1 cellular context compared by ENCODE assay signal in the genomic region with DNA sequence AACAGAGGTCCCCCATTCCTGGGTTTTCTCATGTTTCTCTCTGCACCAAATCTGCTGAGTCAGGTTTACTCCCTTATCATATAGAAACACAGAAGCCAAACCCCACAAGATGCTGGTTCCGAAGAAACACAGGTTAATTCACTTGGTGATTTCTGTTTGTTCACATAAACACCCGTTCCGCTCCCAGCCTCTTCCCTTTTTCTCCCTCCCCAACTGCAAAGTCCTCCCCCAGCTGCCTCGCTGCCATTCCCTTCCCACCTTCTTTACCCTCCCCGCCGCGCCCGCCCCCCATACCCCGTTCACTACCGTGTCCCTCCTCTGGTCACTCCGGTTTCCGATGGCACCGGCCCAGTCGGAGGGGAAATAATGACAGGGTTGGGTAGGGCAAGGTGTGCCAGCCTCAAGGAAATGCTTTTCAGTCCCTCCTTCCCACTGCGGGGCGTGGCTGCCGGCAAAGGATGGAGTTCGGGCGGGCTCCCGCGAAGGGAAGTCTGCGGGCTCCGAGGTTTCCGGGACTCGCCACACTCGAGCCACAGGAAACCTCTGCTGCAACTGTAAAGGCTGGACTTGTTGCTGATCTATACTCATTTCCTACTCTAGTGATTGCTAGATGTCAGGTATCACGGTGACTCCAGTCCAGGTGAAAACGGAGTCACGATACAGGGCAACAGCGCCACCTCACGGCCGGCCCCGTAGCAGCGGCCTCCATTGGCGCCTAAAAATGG.
TF ChIP-seq lines count a peak whose summit lies in the region.

A gene with protein sequence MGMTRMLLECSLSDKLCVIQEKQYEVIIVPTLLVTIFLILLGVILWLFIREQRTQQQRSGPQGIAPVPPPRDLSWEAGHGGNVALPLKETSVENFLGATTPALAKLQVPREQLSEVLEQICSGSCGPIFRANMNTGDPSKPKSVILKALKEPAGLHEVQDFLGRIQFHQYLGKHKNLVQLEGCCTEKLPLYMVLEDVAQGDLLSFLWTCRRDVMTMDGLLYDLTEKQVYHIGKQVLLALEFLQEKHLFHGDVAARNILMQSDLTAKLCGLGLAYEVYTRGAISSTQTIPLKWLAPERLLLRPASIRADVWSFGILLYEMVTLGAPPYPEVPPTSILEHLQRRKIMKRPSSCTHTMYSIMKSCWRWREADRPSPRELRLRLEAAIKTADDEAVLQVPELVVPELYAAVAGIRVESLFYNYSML (minus strand): TSS at position 393 of the 725 bp plus-strand sequence. CDS start 39,434 bp downstream, outside the sequence.

TF ChIP-seq in IMR-90, 13 proteins besides CTCF, POLR2A, EP300 and RAD21:
- TF ChIP-seq CEBPB (IDR thresholded peaks at IDR 0.05; ENCODE audit: low read depth, low read length) = no peak
- TF ChIP-seq, protein P1, sequence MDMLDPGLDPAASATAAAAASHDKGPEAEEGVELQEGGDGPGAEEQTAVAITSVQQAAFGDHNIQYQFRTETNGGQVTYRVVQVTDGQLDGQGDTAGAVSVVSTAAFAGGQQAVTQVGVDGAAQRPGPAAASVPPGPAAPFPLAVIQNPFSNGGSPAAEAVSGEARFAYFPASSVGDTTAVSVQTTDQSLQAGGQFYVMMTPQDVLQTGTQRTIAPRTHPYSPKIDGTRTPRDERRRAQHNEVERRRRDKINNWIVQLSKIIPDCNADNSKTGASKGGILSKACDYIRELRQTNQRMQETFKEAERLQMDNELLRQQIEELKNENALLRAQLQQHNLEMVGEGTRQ (IDR thresholded peaks at IDR 0.05; ENCODE audit: low read depth, low read length) = no peak
- peak; percentile 98 for TF ChIP-seq MAFK (IDR thresholded peaks at IDR 0.05; ENCODE audit: low read depth, low read length)
- TF ChIP-seq, protein P2, sequence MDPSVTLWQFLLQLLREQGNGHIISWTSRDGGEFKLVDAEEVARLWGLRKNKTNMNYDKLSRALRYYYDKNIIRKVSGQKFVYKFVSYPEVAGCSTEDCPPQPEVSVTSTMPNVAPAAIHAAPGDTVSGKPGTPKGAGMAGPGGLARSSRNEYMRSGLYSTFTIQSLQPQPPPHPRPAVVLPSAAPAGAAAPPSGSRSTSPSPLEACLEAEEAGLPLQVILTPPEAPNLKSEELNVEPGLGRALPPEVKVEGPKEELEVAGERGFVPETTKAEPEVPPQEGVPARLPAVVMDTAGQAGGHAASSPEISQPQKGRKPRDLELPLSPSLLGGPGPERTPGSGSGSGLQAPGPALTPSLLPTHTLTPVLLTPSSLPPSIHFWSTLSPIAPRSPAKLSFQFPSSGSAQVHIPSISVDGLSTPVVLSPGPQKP (IDR thresholded peaks at IDR 0.05; ENCODE audit: borderline replicate concordance, low read depth, low read length) = no peak
- 0 out of 2 replicates have a peak, but pooled peaks have one; percentile 21 for TF ChIP-seq NFE2L2 (IDR thresholded peaks at IDR 0.05; ENCODE audit: low read depth, low read length)
- peak; percentile 72 for TF ChIP-seq SMC3 (IDR thresholded peaks at IDR 0.05; ENCODE audit: low read depth, low read length)
- TF ChIP-seq RCOR1 (IDR thresholded peaks at IDR 0.05; ENCODE audit: insufficient replicate concordance, low read length) = no peak
- TF ChIP-seq BHLHE40 (IDR thresholded peaks at IDR 0.05; ENCODE audit: low read depth, low read length) = no peak
